ENCODE assay signal across 23 cellular contexts in the genomic region with DNA sequence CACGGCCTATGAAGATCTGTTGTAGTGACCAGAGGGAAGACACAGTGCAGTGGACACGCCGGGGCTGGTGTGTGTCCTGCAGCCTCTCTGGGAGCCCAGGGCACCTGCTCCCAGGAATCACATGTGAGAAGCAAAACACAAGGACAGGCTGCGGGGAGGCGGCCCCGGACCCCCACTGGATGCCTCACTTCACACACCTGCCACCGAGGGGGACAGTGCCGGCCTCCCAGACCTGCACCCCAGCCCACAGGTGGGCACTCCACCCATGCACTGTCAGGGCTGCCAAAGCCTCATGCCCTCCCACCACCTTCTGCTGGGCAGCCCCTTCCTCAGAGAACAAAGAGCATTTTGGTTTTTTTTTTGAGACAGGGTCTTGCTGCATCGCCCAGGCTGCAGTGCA. TPM values are rescaled to one million over a fixed set of nuclear protein-coding genes. Genes with fewer than 3 reads are reported as not detected.
DNase-seq lines count a peak whose midpoint lies in the region; ATAC-seq and TF ChIP-seq lines count a peak whose summit lies in the region.
"Had no signal": no experiment of that assay in that cellular context is flagged by ENCODE, and none has a peak within 500 bp of the region (broad histone marks: within the 10 kb centered on the region; RNA-seq: fewer than 3 reads in every experiment).

No MANE protein-coding gene starts in this region.

- DNase-seq in activated naive CD4-positive, alpha-beta T cell treated with anti-CD3 and anti-CD28 coated beads, Interleukin-2, amount 50 U/mL, for 16 hours = peak; percentile 9
- no peak for DNase-seq in activated naive CD4-positive, alpha-beta T cell treated with anti-CD3 and anti-CD28 coated beads, Interleukin-2, amount 50 U/mL, for 72 hours (ENCODE audit: low spot score in 2 of 2)
- DNase-seq in right cardiac atrium (peak in 2 of 3 donors; percentile 44 to 45), right atrium auricular region (ENCODE audit: low spot score) (no peak), neural progenitor cell (ENCODE audit: low spot score) (no peak), cortex of kidney (lab: John Stamatoyannopoulos, UW) (no peak)
- no peak for DNase-seq in activated CD4-positive, alpha-beta T cell treated with anti-CD3 and anti-CD28 coated beads for 4 hours
- DNase-seq: 8988T; CD4-positive, CD25-positive, alpha-beta regulatory T cell; CD8-positive, alpha-beta memory T cell; COR-L47; DMS 273 treated with DMSO at 0.1 percent for 48 hours; DMS53; DND-41; EL; GOT3 had no signal

- no peaks in the 10 kb centered on the region for H3K36me3 Mint-ChIP-seq in activated naive CD4-positive, alpha-beta T cell treated with anti-CD3 and anti-CD28 coated beads, Interleukin-2, amount 50 U/mL, for 72 hours
- no peaks in the 10 kb centered on the region for H3K36me3 Mint-ChIP-seq in neural progenitor cell
- H3K36me3 Mint-ChIP-seq: CD4-positive, CD25-positive, alpha-beta regulatory T cell; CD8-positive, alpha-beta memory T cell had no signal

- TF ChIP-seq CTCF in right atrium auricular region (IDR thresholded peaks at IDR 0.05) (no peak), neural progenitor cell (IDR thresholded peaks at IDR 0.05) (no peak)

- WGBS in right cardiac atrium = 95% methylated on average over 9 of the region's 9 CpGs

- H3K4me1 ChIP-seq in right cardiac atrium (ENCODE audit: control insufficient read depth, insufficient read depth, low read length) (peaks cover 7% of the 10 kb centered on the region), right atrium auricular region (peaks cover 0 to 28% of the 10 kb centered on the region in 2 donors), neural progenitor cell (no peaks in the 10 kb centered on the region)

- no peak overlapping the region for H3K4me2 ChIP-seq in neural progenitor cell

- H2AFZ ChIP-seq in neural progenitor cell (replicated peaks) = no peak overlapping the region

- no peaks in the 10 kb centered on the region for H3K36me3 ChIP-seq in right atrium auricular region
- H3K36me3 ChIP-seq in neural progenitor cell = no peaks in the 10 kb centered on the region
- H3K36me3 ChIP-seq: BLaER1 treated with 17β-estradiol and CSF1 and Interleukin-3, amounts not matched to agents 10 nM and 100 nM had no signal

- no peak overlapping the region for H3K4me3 Mint-ChIP-seq in neural progenitor cell
- H3K4me3 Mint-ChIP-seq: CD4-positive, CD25-positive, alpha-beta regulatory T cell; CD8-positive, alpha-beta memory T cell; H9 had no signal

- no peaks in the 10 kb centered on the region for H3F3A ChIP-seq in neural progenitor cell (ENCODE audit: low read depth)

- no peak for ATAC-seq in activated naive CD4-positive, alpha-beta T cell treated with anti-CD3 and anti-CD28 coated beads, Interleukin-2, amount 50 U/mL, for 72 hours
- ATAC-seq in right cardiac atrium = no peak
- ATAC-seq: GM12878 had no signal

- H3K9me3 ChIP-seq in right cardiac atrium (ENCODE audit: control insufficient read depth, low read length) (no peaks in the 10 kb centered on the region), right atrium auricular region (no peaks in the 10 kb centered on the region), neural progenitor cell (ENCODE audit: low read depth) (no peaks in the 10 kb centered on the region)
- H3K9me3 ChIP-seq: BLaER1 treated with 17β-estradiol and CSF1 and Interleukin-3, amounts not matched to agents 10 nM and 100 nM had no signal

- H3K27me3 ChIP-seq in right cardiac atrium (ENCODE audit: control insufficient read depth, insufficient read depth) (no peaks in the 10 kb centered on the region), right atrium auricular region (no peaks in the 10 kb centered on the region), neural progenitor cell (no peaks in the 10 kb centered on the region)

- H3K27ac ChIP-seq in right cardiac atrium (ENCODE audit: low read length) (no peak overlapping the region), right atrium auricular region (no peak overlapping the region), neural progenitor cell (no peak overlapping the region)
- H3K27ac ChIP-seq: BLaER1 treated with 17β-estradiol and CSF1 and Interleukin-3, amounts not matched to agents 10 nM and 100 nM had no signal

- no peak overlapping the region for H3K27ac Mint-ChIP-seq in activated naive CD4-positive, alpha-beta T cell treated with anti-CD3 and anti-CD28 coated beads, Interleukin-2, amount 50 U/mL, for 72 hours
- H3K27ac Mint-ChIP-seq in neural progenitor cell = peak overlapping the region; percentile 62
- H3K27ac Mint-ChIP-seq: CD4-positive, CD25-positive, alpha-beta regulatory T cell; CD8-positive, alpha-beta memory T cell had no signal

- no peaks in the 10 kb centered on the region for H3K79me2 ChIP-seq in neural progenitor cell (ENCODE audit: low read depth)

- peaks cover 3% of the 10 kb centered on the region for H3K27me3 Mint-ChIP-seq in neural progenitor cell (ENCODE audit: insufficient read depth, low read depth)
- H3K27me3 Mint-ChIP-seq: CD4-positive, CD25-positive, alpha-beta regulatory T cell had no signal

- intact Hi-C loops in right cardiac atrium (cut with DNase I) = no loop called here

- no peaks in the 10 kb centered on the region for H4K20me1 ChIP-seq in neural progenitor cell (ENCODE audit: low read depth)
- H4K20me1 ChIP-seq: BLaER1 treated with 17β-estradiol and CSF1 and Interleukin-3, amounts not matched to agents 10 nM and 100 nM had no signal

- H3K4me3 ChIP-seq in right cardiac atrium (ENCODE audit: low read length) = no peak overlapping the region
- no peak overlapping the region for H3K4me3 ChIP-seq in right atrium auricular region
- no peak overlapping the region for H3K4me3 ChIP-seq in neural progenitor cell
- H3K4me3 ChIP-seq: BLaER1 treated with 17β-estradiol and CSF1 and Interleukin-3, amounts not matched to agents 10 nM and 100 nM; GM12878 had no signal

- no peak overlapping the region for H3K9ac ChIP-seq in neural progenitor cell
- H3K9ac ChIP-seq: BLaER1 treated with 17β-estradiol and CSF1 and Interleukin-3, amounts not matched to agents 10 nM and 100 nM had no signal

- H3K9me3 Mint-ChIP-seq in activated naive CD4-positive, alpha-beta T cell treated with anti-CD3 and anti-CD28 coated beads, Interleukin-2, amount 50 U/mL, for 72 hours = no peaks in the 10 kb centered on the region
- no peaks in the 10 kb centered on the region for H3K9me3 Mint-ChIP-seq in neural progenitor cell
- H3K9me3 Mint-ChIP-seq: CD4-positive, CD25-positive, alpha-beta regulatory T cell; CD8-positive, alpha-beta memory T cell; H9 had no signal

- H3K4me1 Mint-ChIP-seq in neural progenitor cell = peaks cover 10% of the 10 kb centered on the region
- H3K4me1 Mint-ChIP-seq: CD4-positive, CD25-positive, alpha-beta regulatory T cell; CD8-positive, alpha-beta memory T cell had no signal

RNA-seq across cellular contexts. Expression of a gene that starts 27.4 kb away (rescaled TPM):
- total RNA-seq in activated naive CD4-positive, alpha-beta T cell treated with anti-CD3 and anti-CD28 coated beads, Interleukin-2, amount 50 U/mL, for 72 hours = not detected
- under 1 TPM in 1 of 4 donors, not detected in 3; 0.31 TPM for total RNA-seq in right cardiac atrium
- 0.07 TPM for polyA plus RNA-seq in right cardiac atrium
- total RNA-seq in right atrium auricular region = under 1 TPM in 1 of 2 donors, not detected in 1; 0.08 TPM
- total RNA-seq in neural progenitor cell (ENCODE audit: low replicate concordance) = 0.09 TPM in 1 of 2 replicates, not detected in the other
- total RNA-seq: A673; CD4-positive, CD25-positive, alpha-beta regulatory T cell; CD8-positive, alpha-beta memory T cell; G401; GM12878; H9; HT-29 had no signal
- polyA plus RNA-seq: AG04450; CD4-positive, CD25-positive, alpha-beta regulatory T cell; CD8-positive, alpha-beta memory T cell; GM12878 had no signal

RNA-seq across cellular contexts. Expression of a gene that starts 54.2 kb away (rescaled TPM):
- not detected for total RNA-seq in activated naive CD4-positive, alpha-beta T cell treated with anti-CD3 and anti-CD28 coated beads, Interleukin-2, amount 50 U/mL, for 72 hours
- total RNA-seq in right cardiac atrium (under 1 TPM in 1 of 4 donors, not detected in 3; 0.29 TPM), right atrium auricular region (not detected), neural progenitor cell (ENCODE audit: low replicate concordance) (1.2 and 1.5 TPM in 2 replicates)
- 0.25 TPM for polyA plus RNA-seq in right cardiac atrium
- total RNA-seq: CD4-positive, CD25-positive, alpha-beta regulatory T cell; CD8-positive, alpha-beta memory T cell; G401; GM12878; HT-29 had no signal
- polyA plus RNA-seq: AG04450; CD4-positive, CD25-positive, alpha-beta regulatory T cell; CD8-positive, alpha-beta memory T cell; GM12878 had no signal

Comparison
In these comparisons a context has a peak if more than half of its experiments do, and no peak if none do; other contexts are left out.
1. DNase-seq: peak in activated naive CD4-positive, alpha-beta T cell treated with anti-CD3 and anti-CD28 coated beads, Interleukin-2, amount 50 U/mL, for 16 hours (single experiment) and right cardiac atrium (2 of 3); none in activated naive CD4-positive, alpha-beta T cell treated with anti-CD3 and anti-CD28 coated beads, Interleukin-2, amount 50 U/mL, for 72 hours (0 of 2), right atrium auricular region (single experiment), neural progenitor cell (single experiment), activated CD4-positive, alpha-beta T cell treated with anti-CD3 and anti-CD28 coated beads for 4 hours (0 of 2) and cortex of kidney (single experiment).